1 cellular context compared by ENCODE assay signal in the genomic region with DNA sequence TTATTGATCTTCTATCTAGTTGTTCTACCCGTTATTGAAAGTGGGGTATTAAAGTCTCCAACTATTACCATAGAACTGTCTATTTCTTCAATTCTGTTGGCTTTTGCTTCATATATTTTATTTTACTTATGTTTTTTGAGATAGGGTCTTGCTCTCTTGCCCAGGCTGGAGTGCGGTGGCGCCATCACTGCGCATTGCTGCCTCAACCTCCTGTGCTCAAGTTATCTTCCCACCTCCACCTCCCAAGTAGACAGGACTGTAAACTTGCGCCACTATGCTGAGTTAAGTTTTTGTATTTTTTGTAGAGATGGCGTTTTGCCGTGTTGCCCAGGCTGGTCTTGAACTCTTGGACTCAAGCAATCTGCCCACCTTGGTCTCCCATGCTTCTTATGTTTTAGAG.
TF ChIP-seq lines count a peak whose summit lies in the region.

No MANE protein-coding gene starts in this region.

TF ChIP-seq in K562, 482 proteins besides CTCF, POLR2A, EP300 and RAD21:
- TF ChIP-seq ZNF398 (CRISPR knock-in tag; IDR thresholded peaks at IDR 0.05) (no peak), ZBTB33 (CRISPR knock-in tag; IDR thresholded peaks at IDR 0.05) (peak; percentile 68; the same call in 1 of the 2 replicates), ZNF121 (CRISPR knock-in tag; conservative IDR thresholded peaks at IDR 0.05) (peak; percentile 52; the same call in 1 of the 2 replicates)
